9 cellular contexts compared by ENCODE assay signal in genomic region chr1:21280482-21280881, GRCh38. TPM values are rescaled to one million over a fixed set of nuclear protein-coding genes. Genes with fewer than 3 reads are reported as not detected.
DNase-seq lines count a peak whose midpoint lies in the region; ATAC-seq and TF ChIP-seq lines count a peak whose summit lies in the region.
"Had no signal": no experiment of that assay in that cellular context is flagged by ENCODE, and none has a peak within 500 bp of the region (broad histone marks: within the 10 kb centered on the region; RNA-seq: fewer than 3 reads in every experiment).

No MANE protein-coding gene starts in this region.

- POLR2A ChIA-PET in CD4-positive, alpha-beta T cell (lab: Charles Lee) = interaction anchor here (0.6 to 6.2 kb wide), 9 partner anchors 10 to 494 kb away, joined by 3 to 83 read pairs (median 5); partner anchors contain the start of genes ECE1 and HP1BP3

- H3K27ac ChIP-seq in CD4-positive, alpha-beta T cell (ENCODE audit: low read depth, low read length) = peak overlapping the region; percentile 32
- H3K27ac ChIP-seq in esophagus squamous epithelium = peak overlapping the region; percentile 67 to 92 (median 77)

- H3K36me3 ChIP-seq in esophagus squamous epithelium = no peaks in the 10 kb centered on the region

- 26 to 38% methylated on average over 2 to 3 of the region's 4 CpGs for WGBS in esophagus squamous epithelium, 2 donors

- TF ChIP-seq CTCF in CD4-positive, alpha-beta T cell (IDR thresholded peaks at IDR 0.05) = no peak
- TF ChIP-seq CTCF in esophagus squamous epithelium (IDR thresholded peaks at IDR 0.05) (no peak), osteocyte (IDR thresholded peaks at IDR 0.05) (no peak)

- H3K9me3 Mint-ChIP-seq in CD4-positive, alpha-beta T cell = no peaks in the 10 kb centered on the region
- no peaks in the 10 kb centered on the region for H3K9me3 Mint-ChIP-seq in osteocyte (ENCODE audit: unreplicated experiment)

- H3K36me3 Mint-ChIP-seq in CD4-positive, alpha-beta T cell (ENCODE audit: low read depth) = peaks cover 41% of the 10 kb centered on the region
- H3K36me3 Mint-ChIP-seq in T-helper 17 cell (ENCODE audit: low read depth) (peaks cover 10% of the 10 kb centered on the region), osteocyte (ENCODE audit: unreplicated experiment) (peaks cover 15% of the 10 kb centered on the region)

- no peak for TF ChIP-seq POLR2A in esophagus squamous epithelium (IDR thresholded peaks at IDR 0.05)

- H3K27ac Mint-ChIP-seq in CD4-positive, alpha-beta T cell = peak overlapping the region; percentile 93
- H3K27ac Mint-ChIP-seq in T-helper 17 cell (peak overlapping the region; percentile 97), osteocyte (ENCODE audit: unreplicated experiment) (peak overlapping the region; percentile 96)

- peaks cover 29 to 97% (median 60%) of the 10 kb centered on the region in 3 donors for H3K4me1 ChIP-seq in esophagus squamous epithelium

- DNase-seq in CD4-positive, alpha-beta T cell = no peak
- DNase-seq in T-helper 17 cell (no peak), esophagus squamous epithelium (lab: John Stamatoyannopoulos, UW) (no peak), osteocyte (ENCODE audit: extremely low spot score, unreplicated experiment) (no peak), NCI-H128 (lab: John Stamatoyannopoulos, UW; ENCODE audit: unreplicated experiment) (no peak), DMS 273 (lab: John Stamatoyannopoulos, UW; ENCODE audit: unreplicated experiment) (no peak), DMS79 (lab: John Stamatoyannopoulos, UW) (no peak), NCI-H2196 treated with DMSO at 0.1 percent for 48 hours (lab: John Stamatoyannopoulos, UW; ENCODE audit: unreplicated experiment) (no peak)
- DNase-seq: SHP77 treated with DMSO at 0.1 percent for 48 hours had no signal

- H3K27me3 ChIP-seq in CD4-positive, alpha-beta T cell (ENCODE audit: control insufficient read depth, insufficient read depth, low read length) = no peaks in the 10 kb centered on the region
- no peaks in the 10 kb centered on the region for H3K27me3 ChIP-seq in esophagus squamous epithelium

- intact Hi-C loops in CD4-positive, alpha-beta T cell (cut with DNase I, micrococcal nuclease) = no loop called here
- intact Hi-C loops in esophagus squamous epithelium (cut with DNase I) = no loop called here

- H3K4me1 Mint-ChIP-seq in CD4-positive, alpha-beta T cell (ENCODE audit: low read depth) = peaks cover 53% of the 10 kb centered on the region
- peaks cover 37% of the 10 kb centered on the region for H3K4me1 Mint-ChIP-seq in T-helper 17 cell
- H3K4me1 Mint-ChIP-seq in osteocyte (ENCODE audit: unreplicated experiment) = peaks cover 57% of the 10 kb centered on the region

- H3K9me3 ChIP-seq in CD4-positive, alpha-beta T cell (ENCODE audit: control insufficient read depth, low read length) = no peaks in the 10 kb centered on the region
- H3K9me3 ChIP-seq in T-helper 17 cell (ENCODE audit: control insufficient read depth, low read length, poor library complexity, severe bottlenecking) (no peaks in the 10 kb centered on the region), esophagus squamous epithelium (no peaks in the 10 kb centered on the region)

- peak; percentile 12 for ATAC-seq in CD4-positive, alpha-beta T cell (ENCODE audit: poor library complexity)
- no peak for ATAC-seq in T-helper 17 cell

- CTCF ChIA-PET in CD4-positive, alpha-beta T cell (lab: Charles Lee) = interaction anchor here (2.0 to 4.5 kb wide), 3 partner anchors 10 to 88 kb away, joined by 7 to 34 read pairs (median 8); partner anchors contain the start of gene ECE1

- no peaks in the 10 kb centered on the region for H3K27me3 Mint-ChIP-seq in CD4-positive, alpha-beta T cell
- H3K27me3 Mint-ChIP-seq in T-helper 17 cell (no peaks in the 10 kb centered on the region), osteocyte (ENCODE audit: unreplicated experiment) (no peaks in the 10 kb centered on the region)

- peak overlapping the region; percentile 83 for H3K4me3 Mint-ChIP-seq in CD4-positive, alpha-beta T cell
- peak overlapping the region; percentile 85 for H3K4me3 Mint-ChIP-seq in T-helper 17 cell
- no peak overlapping the region for H3K4me3 Mint-ChIP-seq in osteocyte (ENCODE audit: unreplicated experiment)

- no peak overlapping the region for H3K4me3 ChIP-seq in esophagus squamous epithelium

RNA-seq across cellular contexts. Expression of gene ECE1, which starts 9.8 kb away (rescaled TPM):
- total RNA-seq in CD4-positive, alpha-beta T cell = 10 to 100 TPM; 62.0 to 63.6 TPM
- total RNA-seq in T-helper 17 cell (100 to 1,000 TPM; 116 to 117 TPM), esophagus squamous epithelium (10 to 100 TPM; 11.3 to 42.2 (median 24.1) TPM), osteocyte (217 and 236 TPM in 2 replicates)
